In the genomic region with DNA sequence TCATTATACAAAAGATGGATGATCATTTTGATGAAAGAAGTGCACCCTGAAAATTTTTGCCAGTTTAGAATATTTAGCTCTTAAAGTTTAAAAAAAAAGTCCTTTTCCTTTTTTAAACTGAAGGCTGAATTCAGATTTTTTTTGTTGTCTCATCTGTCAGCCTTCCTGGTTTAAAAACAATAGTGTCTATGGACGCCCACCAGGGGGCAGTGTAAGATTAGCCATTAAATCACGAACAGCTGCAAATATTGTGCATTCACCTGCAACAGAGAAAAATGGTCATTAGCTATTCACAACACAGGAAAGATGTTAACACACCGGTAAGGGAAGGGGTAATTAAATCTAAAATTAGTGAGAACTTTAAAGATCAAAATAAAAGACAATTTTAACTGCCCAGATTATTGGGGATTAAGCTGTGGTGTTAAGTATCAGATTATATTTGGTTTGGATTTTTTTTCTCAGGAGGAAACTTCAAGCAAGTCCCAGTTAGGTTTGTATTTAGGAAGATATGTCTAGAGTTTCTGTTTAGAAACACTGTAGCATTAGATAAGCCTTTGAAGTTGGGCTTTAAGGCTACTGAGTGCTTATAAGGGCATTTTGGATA, we compare ENCODE assay signal across 9 cellular contexts. TPM values are rescaled to one million over a fixed set of nuclear protein-coding genes. Genes with fewer than 3 reads are reported as not detected.
DNase-seq lines count a peak whose midpoint lies in the region; ATAC-seq, FAIRE-seq and TF ChIP-seq lines count a peak whose summit lies in the region.
"Had no signal": no experiment of that assay in that cellular context is flagged by ENCODE, and none has a peak within 500 bp of the region (broad histone marks: within the 10 kb centered on the region; RNA-seq: fewer than 3 reads in every experiment).

No MANE protein-coding gene starts in this region.

- 3% methylated on average over 3 of the region's 3 CpGs for WGBS in A549 (ENCODE audit: missing lambda C conversion rate)

- CTCF ChIA-PET in A549 (lab: Yijun Ruan, JAX), result interaction anchor here (0.5 to 3.3 kb wide), 33 partner anchors 9 to 679 kb away, joined by 3 to 19 read pairs (median 4); no protein-coding TSS in a partner anchor

- peaks cover 5% of the 10 kb centered on the region; the same call in 1 of the 3 replicates for H3K4me1 ChIP-seq in A549

- H3K27me3 Mint-ChIP-seq in mesothelial cell of epicardium (ENCODE audit: low read depth), result no peaks in the 10 kb centered on the region

- H3K4me1 Mint-ChIP-seq in mesothelial cell of epicardium, result peaks cover 2% of the 10 kb centered on the region

- no peak overlapping the region for H3K4me3 Mint-ChIP-seq in mesothelial cell of epicardium

- H3K27ac Mint-ChIP-seq in mesothelial cell of epicardium, result no peak overlapping the region

- H3K4me2 ChIP-seq in A549, result no peak overlapping the region

- no peak overlapping the region for H3K27ac ChIP-seq in A549

- no peak for FAIRE-seq in A549 (lab: Jason Lieb, UNC)

- TF ChIP-seq EP300 in A549 (IDR thresholded peaks at IDR 0.05), result no peak

- POLR2A ChIA-PET in A549 (lab: Yijun Ruan, JAX), result no interaction called here

- TF ChIP-seq CTCF in A549 (IDR thresholded peaks at IDR 0.05) (peak; percentile 82), mesothelial cell of epicardium (IDR thresholded peaks at IDR 0.05; ENCODE audit: unreplicated experiment) (peak; percentile 93)

- H3K4me3 ChIP-seq in A549, result no peak overlapping the region

- no peak for ATAC-seq in A549
- ATAC-seq in GM21723 (IDR thresholded peaks at IDR 0.05; ENCODE audit: unreplicated experiment), result no peak

- TF ChIP-seq RAD21 in A549 (conservative IDR thresholded peaks at IDR 0.05 in 1 of 2, IDR thresholded peaks at IDR 0.05 in 1 of 2), result peak; percentile 77 to 80

- H3K9me3 ChIP-seq in A549, result no peaks in the 10 kb centered on the region

- TF ChIP-seq POLR2A in A549 (IDR thresholded peaks at IDR 0.05; ENCODE audit: low read length), result no peak

- DNase-seq in A549 (ENCODE audit: low read depth in 1 of 2, low spot score in 1 of 2), result peak in 1 of 2 experiments; percentile 69
- peak; percentile 39 for DNase-seq in H4 (ENCODE audit: low spot score)
- DNase-seq in NCI-H526 (lab: John Stamatoyannopoulos, UW), result peak; percentile 56 to 70
- peak; percentile 60 to 61 for DNase-seq in activated CD4-positive, alpha-beta T cell treated with anti-CD3 and anti-CD28 coated beads, Interleukin-2, amount 50 U/mL, for 4 hours
- peak; percentile 73 for DNase-seq in ecto neural progenitor cell (ENCODE audit: low spot score)
- peak; percentile 39 to 76 for DNase-seq in mesothelial cell of epicardium (ENCODE audit: low spot score in 2 of 2, unreplicated experiment in 2 of 2)
- DNase-seq in stimulated activated CD8-positive, alpha-beta memory T cell treated with anti-CD3 and anti-CD28 coated beads, Interleukin-4, amount 100 ng/mL, for 48 hours, result peak; percentile 75

- H3K36me3 Mint-ChIP-seq in mesothelial cell of epicardium, result no peaks in the 10 kb centered on the region

- no peaks in the 10 kb centered on the region for H3K9me3 Mint-ChIP-seq in mesothelial cell of epicardium

TF ChIP-seq in A549, 52 proteins besides CTCF, POLR2A, EP300 and RAD21:
- no peak for TF ChIP-seq PBX3 (IDR thresholded peaks at IDR 0.05)
- TF ChIP-seq SMC3 (IDR thresholded peaks at IDR 0.05), result peak; percentile 69

RNA-seq across cellular contexts. Expression of gene CXorf38, which starts 4.4 kb away (rescaled TPM):
- polyA plus RNA-seq in A549 (2011; rRNA removed), result 12.5 and 14.3 TPM in 2 replicates
- polyA plus RNA-seq in A549 (2012; cell fraction: cytosol; rRNA removed), result 4.7 and 5.9 TPM in 2 replicates
- polyA plus RNA-seq in A549 (2012; cell fraction: nucleus; rRNA removed), result 4.5 and 5.8 TPM in 2 replicates
- polyA plus RNA-seq in A549 (2017; fragmentation: RNase III; extraction: RNeasy Plus Mini Kit Qiagen cat#74134 plus additional on column Dnase treatment), result 9.6 to 9.8 TPM (median 9.8 TPM) in 3 replicates
- polyA minus RNA-seq in A549 (2011; rRNA and poly(A)+ RNA removed), result 4.2 and 4.7 TPM in 2 replicates
- total RNA-seq in H4 (2014; rRNA removed; shearing (Covaris generic)), result 10.7 and 13.8 TPM in 2 replicates
- 8.9 to 10.2 TPM (median 10.2 TPM) in 3 replicates for total RNA-seq in mesothelial cell of epicardium

RNA-seq across cellular contexts. Expression of gene MPC1L, which starts 28.5 kb away (rescaled TPM):
- polyA plus RNA-seq in A549 (2011; rRNA removed), result not detected in 2 replicates
- not detected in 2 replicates for polyA plus RNA-seq in A549 (2012; cell fraction: cytosol; rRNA removed)
- polyA plus RNA-seq in A549 (2012; cell fraction: nucleus; rRNA removed), result 0.20 TPM in 1 of 2 replicates, not detected in the other
- polyA plus RNA-seq in A549 (2017; fragmentation: RNase III; extraction: RNeasy Plus Mini Kit Qiagen cat#74134 plus additional on column Dnase treatment), result not detected in 3 replicates
- not detected in 2 replicates for polyA minus RNA-seq in A549 (2011; rRNA and poly(A)+ RNA removed)
- total RNA-seq in H4 (2014; rRNA removed; shearing (Covaris generic)), result not detected in 2 replicates
- not detected in 3 replicates for total RNA-seq in mesothelial cell of epicardium
- total RNA-seq: skeletal muscle tissue had no signal
